9 cellular contexts compared by ENCODE assay signal in the genomic region with DNA sequence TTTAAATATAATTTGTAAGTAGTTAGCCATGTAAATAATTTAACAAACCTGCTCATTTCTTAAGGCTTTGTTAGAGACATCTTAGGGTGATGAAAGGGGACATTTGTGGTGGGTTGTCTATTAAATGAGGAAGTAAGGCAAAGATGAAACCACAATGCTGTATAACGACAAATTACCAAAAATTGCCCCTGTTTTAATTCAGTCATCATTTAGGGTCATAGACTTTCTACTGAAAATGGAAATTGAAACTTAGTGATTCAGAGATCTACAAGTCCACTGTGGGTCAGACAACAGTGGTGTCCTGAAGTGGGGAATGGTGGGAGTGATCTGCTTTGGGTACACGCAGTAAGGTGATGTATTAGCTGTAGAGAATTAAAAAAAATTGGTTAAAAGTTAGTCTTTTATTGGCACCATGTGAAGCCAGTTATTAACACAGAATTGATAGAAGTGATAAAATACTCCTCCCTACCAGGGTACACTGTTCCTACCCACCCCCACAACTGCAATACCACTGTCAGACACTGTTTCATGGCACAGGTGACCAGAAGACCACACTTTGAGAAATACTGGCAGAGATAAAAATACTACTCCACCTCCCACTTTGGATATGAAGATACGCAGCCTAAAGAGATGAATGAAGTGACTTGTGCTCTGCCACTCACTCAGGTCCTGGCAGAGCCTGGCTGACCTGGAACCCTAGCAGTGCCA. TPM values are rescaled to one million over a fixed set of nuclear protein-coding genes. Genes with fewer than 3 reads are reported as not detected.
A peak's percentile ranks its signal among the peaks of the same experiment; 100 is the strongest.
DNase-seq lines count a peak whose midpoint lies in the region; ATAC-seq and TF ChIP-seq lines count a peak whose summit lies in the region.
"Had no signal": no experiment of that assay in that cellular context is flagged by ENCODE, and none has a peak within 500 bp of the region (broad histone marks: within the 10 kb centered on the region; RNA-seq: fewer than 3 reads in every experiment).

No MANE protein-coding gene starts in this region.

- no peak for DNase-seq in endothelial cell (ENCODE audit: low spot score)
- no peak for DNase-seq in NCI-H526 (lab: John Stamatoyannopoulos, UW)
- no peak for DNase-seq in cardiac septum (ENCODE audit: low spot score)
- no peak for DNase-seq in activated naive CD4-positive, alpha-beta T cell treated with anti-CD3 and anti-CD28 coated beads, Interleukin-2, amount 50 U/mL, for 16 hours
- DNase-seq in HAP-1 (ENCODE audit: low spot score in 2 of 2), result no peak
- DNase-seq: NCI-H1105 had no signal

- in situ Hi-C loops in HAP-1 (cut with MboI; ENCODE audit: low sequenced_read_pairs), result no loop called here

- peaks cover 2% of the 10 kb centered on the region for H3K27me3 Mint-ChIP-seq in endothelial cell (ENCODE audit: unreplicated experiment)

- H3K9me3 ChIP-seq in HAP-1, result no peaks in the 10 kb centered on the region

- H3K27ac Mint-ChIP-seq in endothelial cell (ENCODE audit: unreplicated experiment), result no peak overlapping the region

- H3K4me1 ChIP-seq in HAP-1, result peaks cover 37% of the 10 kb centered on the region

- H3K27me3 ChIP-seq in HAP-1 (ENCODE audit: low read depth), result no peaks in the 10 kb centered on the region

- H3K36me3 Mint-ChIP-seq in endothelial cell (ENCODE audit: low read depth, unreplicated experiment), result no peaks in the 10 kb centered on the region

- ATAC-seq in GM18498 (IDR thresholded peaks at IDR 0.05; ENCODE audit: unreplicated experiment), result peak; percentile 67
- peak; percentile 63 for ATAC-seq in GM21576 (IDR thresholded peaks at IDR 0.05; ENCODE audit: unreplicated experiment)
- ATAC-seq in HG03558 (IDR thresholded peaks at IDR 0.05; ENCODE audit: extremely low read depth, unreplicated experiment), result peak; percentile 55

- H3K9me3 Mint-ChIP-seq in endothelial cell (ENCODE audit: unreplicated experiment), result no peaks in the 10 kb centered on the region

- no peak overlapping the region for H3K4me3 ChIP-seq in HAP-1

- intact Hi-C loops in cardiac septum (cut with DNase I), result no loop called here

- H3K4me1 Mint-ChIP-seq in endothelial cell (ENCODE audit: unreplicated experiment), result peaks cover 65% of the 10 kb centered on the region

- TF ChIP-seq CTCF in endothelial cell (IDR thresholded peaks at IDR 0.05; ENCODE audit: unreplicated experiment), result no peak

- no peaks in the 10 kb centered on the region for H3K36me3 ChIP-seq in HAP-1 (replicated peaks)

- H3K4me3 Mint-ChIP-seq in endothelial cell (ENCODE audit: unreplicated experiment), result peak overlapping the region; percentile 22

RNA-seq across cellular contexts. Expression of gene CERS6, which starts 13.4 kb away (rescaled TPM):
- total RNA-seq in endothelial cell (ENCODE audit: unreplicated experiment), result 36.4 TPM
- 58.6 TPM for total RNA-seq in cardiac septum
